ENCODE assay signal across 21 cellular contexts in genomic region chr13:33846306-33847062, GRCh38. TPM values are rescaled to one million over a fixed set of nuclear protein-coding genes. Genes with fewer than 3 reads are reported as not detected.
A peak's percentile ranks its signal among the peaks of the same experiment; 100 is the strongest.
DNase-seq lines count a peak whose midpoint lies in the region; ATAC-seq, FAIRE-seq and TF ChIP-seq lines count a peak whose summit lies in the region.
"Had no signal": no experiment of that assay in that cellular context is flagged by ENCODE, and none has a peak within 500 bp of the region (broad histone marks: within the 10 kb centered on the region; RNA-seq: fewer than 3 reads in every experiment).

No MANE protein-coding gene starts in this region.

- peak; percentile 14 for FAIRE-seq in GM12892 (lab: Jason Lieb, UNC)
- FAIRE-seq: GM18507, K562 had no signal

- no peak overlapping the region for H3K27ac ChIP-seq in right cardiac atrium (ENCODE audit: low read length)
- H3K27ac ChIP-seq: cardiac muscle cell, tibial nerve had no signal

- TF ChIP-seq POLR2A in GM12892 (IDR thresholded peaks at IDR 0.05; ENCODE audit: low read depth, low read length) = peak; percentile 44; the same call in 1 of the 2 replicates

- H3K27me3 ChIP-seq in right cardiac atrium (ENCODE audit: control insufficient read depth, insufficient read depth) = no peaks in the 10 kb centered on the region
- H3K27me3 ChIP-seq: cardiac muscle cell, tibial nerve had no signal

- no peaks in the 10 kb centered on the region for H3K9me3 ChIP-seq in right cardiac atrium (ENCODE audit: control insufficient read depth, low read length)
- H3K9me3 ChIP-seq: SK-N-SH, tibial nerve had no signal

- intact Hi-C loops in posterior cingulate gyrus (cut with DNase I) (no loop called here), right cardiac atrium (cut with DNase I) (no loop called here)

- no peaks in the 10 kb centered on the region for H3K4me1 ChIP-seq in right cardiac atrium (ENCODE audit: control insufficient read depth, insufficient read depth, low read length)
- H3K4me1 ChIP-seq: tibial nerve had no signal

- WGBS in right cardiac atrium = 98% methylated on average over 10 of the region's 10 CpGs

- ATAC-seq in GM21360 (IDR thresholded peaks at IDR 0.05; ENCODE audit: unreplicated experiment) (peak; percentile 53), HG03097 (IDR thresholded peaks at IDR 0.05; ENCODE audit: low FRiP score, unreplicated experiment) (peak; percentile 53), GM18502 (IDR thresholded peaks at IDR 0.05; ENCODE audit: poor library complexity, unreplicated experiment) (no peak), right cardiac atrium (no peak)

- no peak for DNase-seq in GM12892 (ENCODE audit: insufficient read length)
- DNase-seq in myocyte (ENCODE audit: low read depth) = peak; percentile 11
- no peak for DNase-seq in posterior cingulate gyrus
- DNase-seq in epidermal melanocyte (ENCODE audit: insufficient read length, low spot score) = no peak
- DNase-seq in right cardiac atrium = no peak
- DNase-seq: activated CD4-positive, alpha-beta T cell treated with anti-CD3 and anti-CD28 coated beads, Interleukin-2, amount 50 U/mL, for 1 hour; anterior cingulate cortex; cortex of kidney; EL; NCI-H1417 treated with DMSO at 0.1 percent for 48 hours; NCI-H2107; NCI-H446 treated with DMSO at 0.1 percent for 48 hours; SK-N-SH; stimulated activated CD8-positive, alpha-beta memory T cell treated with anti-CD3 and anti-CD28 coated beads, Interleukin-4, amount 100 ng/mL, for 48 hours had no signal

- H3K4me3 ChIP-seq in right cardiac atrium (ENCODE audit: low read length) = no peak overlapping the region
- H3K4me3 ChIP-seq: cardiac muscle cell, K562, tibial nerve had no signal

RNA-seq across cellular contexts. Expression of gene RFC3, which starts 28.5 kb away (rescaled TPM):
- 35.4 TPM for polyA plus RNA-seq in GM12892 (2012; ENCODE audit: missing spikeins)
- 3.9 and 5.7 TPM in 2 replicates for total RNA-seq in myocyte
- polyA plus RNA-seq in myocyte (2012) = 1.5 TPM
- 1 to 10 TPM; 3.4 to 6.6 (median 5.3) TPM for total RNA-seq in right cardiac atrium
- 3.9 TPM for polyA plus RNA-seq in right cardiac atrium

Comparison
In these comparisons a context has a peak if more than half of its experiments do, and no peak if none do; other contexts are left out.
1. ATAC-seq: peak in GM21360 (single experiment) and HG03097 (single experiment); none in GM18502 (single experiment) and right cardiac atrium (0 of 2).